Comparison of ENCODE assay signal across 1 cellular context in genomic region chr14:95319312-95320075, GRCh38.
TF ChIP-seq lines count a peak whose summit lies in the region.

A gene with protein sequence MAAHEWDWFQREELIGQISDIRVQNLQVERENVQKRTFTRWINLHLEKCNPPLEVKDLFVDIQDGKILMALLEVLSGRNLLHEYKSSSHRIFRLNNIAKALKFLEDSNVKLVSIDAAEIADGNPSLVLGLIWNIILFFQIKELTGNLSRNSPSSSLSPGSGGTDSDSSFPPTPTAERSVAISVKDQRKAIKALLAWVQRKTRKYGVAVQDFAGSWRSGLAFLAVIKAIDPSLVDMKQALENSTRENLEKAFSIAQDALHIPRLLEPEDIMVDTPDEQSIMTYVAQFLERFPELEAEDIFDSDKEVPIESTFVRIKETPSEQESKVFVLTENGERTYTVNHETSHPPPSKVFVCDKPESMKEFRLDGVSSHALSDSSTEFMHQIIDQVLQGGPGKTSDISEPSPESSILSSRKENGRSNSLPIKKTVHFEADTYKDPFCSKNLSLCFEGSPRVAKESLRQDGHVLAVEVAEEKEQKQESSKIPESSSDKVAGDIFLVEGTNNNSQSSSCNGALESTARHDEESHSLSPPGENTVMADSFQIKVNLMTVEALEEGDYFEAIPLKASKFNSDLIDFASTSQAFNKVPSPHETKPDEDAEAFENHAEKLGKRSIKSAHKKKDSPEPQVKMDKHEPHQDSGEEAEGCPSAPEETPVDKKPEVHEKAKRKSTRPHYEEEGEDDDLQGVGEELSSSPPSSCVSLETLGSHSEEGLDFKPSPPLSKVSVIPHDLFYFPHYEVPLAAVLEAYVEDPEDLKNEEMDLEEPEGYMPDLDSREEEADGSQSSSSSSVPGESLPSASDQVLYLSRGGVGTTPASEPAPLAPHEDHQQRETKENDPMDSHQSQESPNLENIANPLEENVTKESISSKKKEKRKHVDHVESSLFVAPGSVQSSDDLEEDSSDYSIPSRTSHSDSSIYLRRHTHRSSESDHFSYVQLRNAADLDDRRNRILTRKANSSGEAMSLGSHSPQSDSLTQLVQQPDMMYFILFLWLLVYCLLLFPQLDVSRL (minus strand): TSS chr14:95319908. CDS start chr14:95319792, 116 bp downstream.

TF ChIP-seq in HEK293, 187 proteins besides CTCF, POLR2A, EP300 and RAD21 (continued from another document and continues in another):
- TF ChIP-seq PRDM2 (tag by site-specific recombination; IDR thresholded peaks at IDR 0.05; ENCODE audit: borderline replicate concordance) (peak; percentile 58; the same call in 1 of the 2 replicates), ZBTB44 (tag by site-specific recombination; IDR thresholded peaks at IDR 0.05) (no peak), ZNF488 (tag by site-specific recombination; IDR thresholded peaks at IDR 0.05) (0 out of 2 replicates have a peak, but pooled peaks have one; percentile 14), SALL2 (tag by site-specific recombination; IDR thresholded peaks at IDR 0.05; ENCODE audit: borderline replicate concordance) (no peak), PRDM1 (tag by site-specific recombination; IDR thresholded peaks at IDR 0.05) (no peak), KLF10 (tag by site-specific recombination; IDR thresholded peaks at IDR 0.05) (peak; percentile 37; the same call in 1 of the 2 replicates), ZIC2 (tag by site-specific recombination; IDR thresholded peaks at IDR 0.05) (peak; percentile 83), ZNF174 (tag by site-specific recombination; IDR thresholded peaks at IDR 0.05) (no peak), SCRT1 (tag by site-specific recombination; IDR thresholded peaks at IDR 0.05; ENCODE audit: borderline replicate concordance) (no peak), ZNF664 (tag by site-specific recombination; IDR thresholded peaks at IDR 0.05) (no peak), ZFP37 (tag by site-specific recombination; IDR thresholded peaks at IDR 0.05) (no peak), ZBTB7A (tag by site-specific recombination; IDR thresholded peaks at IDR 0.05; ENCODE audit: low read depth) (peak; percentile 89; the same call in 1 of the 2 replicates), ZNF426 (tag by site-specific recombination; IDR thresholded peaks at IDR 0.05) (no peak), ZNF2 (tag by site-specific recombination; IDR thresholded peaks at IDR 0.05) (peak; percentile 60; the same call in 1 of the 2 replicates), RBAK (tag by site-specific recombination; IDR thresholded peaks at IDR 0.05) (no peak), ZNF624 (tag by site-specific recombination; IDR thresholded peaks at IDR 0.05) (no peak), ZNF658 (tag by site-specific recombination; IDR thresholded peaks at IDR 0.05) (no peak), FEZF1 (tag by site-specific recombination; IDR thresholded peaks at IDR 0.05) (no peak; the same call in 1 of the 2 replicates), SP2 (tag by site-specific recombination; IDR thresholded peaks at IDR 0.05) (peak; percentile 77), ZNF623 (tag by site-specific recombination; IDR thresholded peaks at IDR 0.05) (no peak), WT1 (tag by site-specific recombination; IDR thresholded peaks at IDR 0.05) (peak; percentile 34; the same call in 1 of the 2 replicates), ZNF600 (tag by site-specific recombination; IDR thresholded peaks at IDR 0.05) (peak; percentile 50), PATZ1 (tag by site-specific recombination; IDR thresholded peaks at IDR 0.05) (peak; percentile 94), ZSCAN23 (tag by site-specific recombination; IDR thresholded peaks at IDR 0.05) (0 out of 2 replicates have a peak, but pooled peaks have one; percentile 38), ZNF23 (tag by site-specific recombination; IDR thresholded peaks at IDR 0.05; ENCODE audit: borderline replicate concordance) (no peak), ZNF398 (tag by site-specific recombination; IDR thresholded peaks at IDR 0.05) (peak; percentile 93), ZNF10 (tag by site-specific recombination; IDR thresholded peaks at IDR 0.05) (no peak), KLF7 (tag by site-specific recombination; IDR thresholded peaks at IDR 0.05; ENCODE audit: borderline replicate concordance) (no peak), ZNF394 (tag by site-specific recombination; IDR thresholded peaks at IDR 0.05; ENCODE audit: borderline replicate concordance) (no peak)
- TF ChIP-seq, protein P1, sequence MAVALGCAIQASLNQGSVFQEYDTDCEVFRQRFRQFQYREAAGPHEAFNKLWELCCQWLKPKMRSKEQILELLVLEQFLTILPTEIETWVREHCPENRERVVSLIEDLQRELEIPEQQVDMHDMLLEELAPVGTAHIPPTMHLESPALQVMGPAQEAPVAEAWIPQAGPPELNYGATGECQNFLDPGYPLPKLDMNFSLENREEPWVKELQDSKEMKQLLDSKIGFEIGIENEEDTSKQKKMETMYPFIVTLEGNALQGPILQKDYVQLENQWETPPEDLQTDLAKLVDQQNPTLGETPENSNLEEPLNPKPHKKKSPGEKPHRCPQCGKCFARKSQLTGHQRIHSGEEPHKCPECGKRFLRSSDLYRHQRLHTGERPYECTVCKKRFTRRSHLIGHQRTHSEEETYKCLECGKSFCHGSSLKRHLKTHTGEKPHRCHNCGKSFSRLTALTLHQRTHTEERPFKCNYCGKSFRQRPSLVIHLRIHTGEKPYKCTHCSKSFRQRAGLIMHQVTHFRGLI (tag by site-specific recombination; IDR thresholded peaks at IDR 0.05): peak; percentile 70
- TF ChIP-seq, protein P2, sequence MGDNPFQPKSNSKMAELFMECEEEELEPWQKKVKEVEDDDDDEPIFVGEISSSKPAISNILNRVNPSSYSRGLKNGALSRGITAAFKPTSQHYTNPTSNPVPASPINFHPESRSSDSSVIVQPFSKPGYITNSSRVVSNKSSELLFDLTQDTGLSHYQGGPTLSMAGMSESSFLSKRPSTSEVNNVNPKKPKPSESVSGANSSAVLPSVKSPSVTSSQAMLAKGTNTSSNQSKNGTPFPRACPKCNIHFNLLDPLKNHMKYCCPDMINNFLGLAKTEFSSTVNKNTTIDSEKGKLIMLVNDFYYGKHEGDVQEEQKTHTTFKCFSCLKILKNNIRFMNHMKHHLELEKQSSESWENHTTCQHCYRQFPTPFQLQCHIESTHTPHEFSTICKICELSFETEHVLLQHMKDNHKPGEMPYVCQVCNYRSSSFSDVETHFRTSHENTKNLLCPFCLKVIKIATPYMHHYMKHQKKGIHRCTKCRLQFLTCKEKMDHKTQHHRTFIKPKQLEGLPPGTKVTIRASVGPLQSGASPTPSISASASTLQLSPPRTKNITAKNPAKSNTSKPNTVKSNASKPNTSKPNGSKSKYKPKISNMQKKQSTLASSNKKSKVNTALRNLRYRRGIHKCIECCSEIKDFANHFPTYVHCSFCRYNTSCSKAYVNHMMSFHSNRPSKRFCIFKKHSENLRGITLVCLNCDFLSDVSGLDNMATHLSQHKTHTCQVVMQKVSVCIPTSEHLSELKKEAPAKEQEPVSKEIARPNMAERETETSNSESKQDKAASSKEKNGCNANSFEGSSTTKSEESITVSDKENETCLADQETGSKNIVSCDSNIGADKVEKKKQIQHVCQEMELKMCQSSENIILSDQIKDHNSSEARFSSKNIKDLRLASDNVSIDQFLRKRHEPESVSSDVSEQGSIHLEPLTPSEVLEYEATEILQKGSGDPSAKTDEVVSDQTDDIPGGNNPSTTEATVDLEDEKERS (tag by site-specific recombination; IDR thresholded peaks at IDR 0.05): no peak
- TF ChIP-seq, protein P3, sequence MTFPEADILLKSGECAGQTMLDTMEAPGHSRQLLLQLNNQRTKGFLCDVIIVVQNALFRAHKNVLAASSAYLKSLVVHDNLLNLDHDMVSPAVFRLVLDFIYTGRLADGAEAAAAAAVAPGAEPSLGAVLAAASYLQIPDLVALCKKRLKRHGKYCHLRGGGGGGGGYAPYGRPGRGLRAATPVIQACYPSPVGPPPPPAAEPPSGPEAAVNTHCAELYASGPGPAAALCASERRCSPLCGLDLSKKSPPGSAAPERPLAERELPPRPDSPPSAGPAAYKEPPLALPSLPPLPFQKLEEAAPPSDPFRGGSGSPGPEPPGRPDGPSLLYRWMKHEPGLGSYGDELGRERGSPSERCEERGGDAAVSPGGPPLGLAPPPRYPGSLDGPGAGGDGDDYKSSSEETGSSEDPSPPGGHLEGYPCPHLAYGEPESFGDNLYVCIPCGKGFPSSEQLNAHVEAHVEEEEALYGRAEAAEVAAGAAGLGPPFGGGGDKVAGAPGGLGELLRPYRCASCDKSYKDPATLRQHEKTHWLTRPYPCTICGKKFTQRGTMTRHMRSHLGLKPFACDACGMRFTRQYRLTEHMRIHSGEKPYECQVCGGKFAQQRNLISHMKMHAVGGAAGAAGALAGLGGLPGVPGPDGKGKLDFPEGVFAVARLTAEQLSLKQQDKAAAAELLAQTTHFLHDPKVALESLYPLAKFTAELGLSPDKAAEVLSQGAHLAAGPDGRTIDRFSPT (tag by site-specific recombination; IDR thresholded peaks at IDR 0.05): peak; percentile 90
